In the genomic region with DNA sequence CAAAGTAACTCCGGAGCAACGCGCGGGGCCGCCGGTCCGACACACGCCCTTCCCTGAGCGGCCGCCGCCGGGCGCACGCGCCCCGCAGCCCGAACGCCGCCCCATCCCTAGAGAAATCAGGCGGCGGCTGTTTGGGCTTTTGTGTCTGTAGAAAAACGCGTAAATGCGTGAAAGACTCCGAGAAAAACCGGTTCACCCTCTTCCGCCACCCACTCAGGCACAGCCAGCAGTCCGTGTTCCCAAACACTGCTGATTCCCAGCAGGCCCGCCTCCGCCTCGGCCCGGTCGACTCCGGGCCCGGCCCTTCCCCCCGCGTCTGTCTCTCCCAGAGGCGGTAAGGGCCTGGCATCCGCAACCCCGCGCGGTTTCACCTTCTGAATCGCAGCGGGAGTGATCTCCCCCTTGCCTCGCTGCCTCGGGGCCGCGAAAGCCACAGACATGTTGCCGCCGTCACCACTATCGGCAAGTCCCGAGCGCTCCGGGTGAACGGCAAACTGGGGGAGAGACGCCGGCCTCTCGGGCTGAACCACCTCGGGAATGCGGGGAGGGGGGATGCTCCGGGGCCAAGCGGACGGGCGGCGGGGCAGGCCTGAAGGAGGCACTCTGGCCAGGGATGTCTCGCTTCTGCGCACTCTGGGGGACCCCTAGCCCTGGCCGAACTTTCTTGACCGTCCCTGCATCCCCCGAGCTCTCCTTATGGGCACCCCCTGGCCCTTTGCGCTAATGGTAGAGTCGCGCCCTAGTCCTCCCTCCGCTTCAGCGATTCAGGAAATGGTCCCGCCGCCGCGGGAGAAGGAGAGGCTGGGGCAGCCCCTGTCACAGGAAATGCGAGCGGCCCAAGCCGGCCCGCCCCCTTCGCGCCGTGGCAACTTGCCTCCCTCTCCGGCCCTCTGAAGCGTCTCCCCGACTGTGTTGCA, we compare ENCODE assay signal across 8 cellular contexts. TPM values are rescaled to one million over a fixed set of nuclear protein-coding genes. Genes with fewer than 3 reads are reported as not detected.
DNase-seq lines count a peak whose midpoint lies in the region; ATAC-seq and TF ChIP-seq lines count a peak whose summit lies in the region.

A gene with protein sequence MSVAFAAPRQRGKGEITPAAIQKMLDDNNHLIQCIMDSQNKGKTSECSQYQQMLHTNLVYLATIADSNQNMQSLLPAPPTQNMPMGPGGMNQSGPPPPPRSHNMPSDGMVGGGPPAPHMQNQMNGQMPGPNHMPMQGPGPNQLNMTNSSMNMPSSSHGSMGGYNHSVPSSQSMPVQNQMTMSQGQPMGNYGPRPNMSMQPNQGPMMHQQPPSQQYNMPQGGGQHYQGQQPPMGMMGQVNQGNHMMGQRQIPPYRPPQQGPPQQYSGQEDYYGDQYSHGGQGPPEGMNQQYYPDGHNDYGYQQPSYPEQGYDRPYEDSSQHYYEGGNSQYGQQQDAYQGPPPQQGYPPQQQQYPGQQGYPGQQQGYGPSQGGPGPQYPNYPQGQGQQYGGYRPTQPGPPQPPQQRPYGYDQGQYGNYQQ (minus strand): TSS at position 484 of the 917 bp plus-strand sequence. CDS start 44 bp downstream, at position 440.

- H3K36me3 ChIP-seq in thymus (ENCODE audit: control insufficient read depth, insufficient read depth), result peaks cover 3% of the 10 kb centered on the region

- no peaks in the 10 kb centered on the region for H3K9me3 ChIP-seq in thymus (ENCODE audit: control insufficient read depth)

- H3K4me1 Mint-ChIP-seq in activated naive CD8-positive, alpha-beta T cell treated with anti-CD3 and anti-CD28 coated beads for 36 hours, result peaks cover 21% of the 10 kb centered on the region
- H3K4me1 Mint-ChIP-seq in glutamatergic neuron (ENCODE audit: low read depth, unreplicated experiment), result peaks cover 10% of the 10 kb centered on the region
- peaks cover 28% of the 10 kb centered on the region for H3K4me1 Mint-ChIP-seq in osteocyte (ENCODE audit: unreplicated experiment)

- DNase-seq in NCI-H1092 (lab: John Stamatoyannopoulos, UW) (peak; percentile 89), SKM-1 treated with dmso at 0.1 percent for 144 hours (lab: John Stamatoyannopoulos, UW; ENCODE audit: unreplicated experiment) (peak; percentile 92), glutamatergic neuron (peak; percentile 91), osteocyte (ENCODE audit: extremely low spot score, unreplicated experiment) (peak; percentile 97)
- DNase-seq in activated naive CD8-positive, alpha-beta T cell treated with anti-CD3 and anti-CD28 coated beads for 36 hours, result peak; percentile 91

- no peaks in the 10 kb centered on the region for H3K27me3 Mint-ChIP-seq in activated naive CD8-positive, alpha-beta T cell treated with anti-CD3 and anti-CD28 coated beads for 36 hours
- H3K27me3 Mint-ChIP-seq in glutamatergic neuron (ENCODE audit: unreplicated experiment) (peaks cover 4% of the 10 kb centered on the region), osteocyte (ENCODE audit: unreplicated experiment) (no peaks in the 10 kb centered on the region)

- TF ChIP-seq CTCF in glutamatergic neuron (IDR thresholded peaks at IDR 0.05; ENCODE audit: partially characterized antibody, unreplicated experiment), result no peak
- TF ChIP-seq CTCF in osteocyte (IDR thresholded peaks at IDR 0.05), result peak; percentile 10

- WGBS in thymus, result under 1% methylated on average over 88 of the region's 89 CpGs

- H3K4me3 ChIP-seq in GM08714 (ENCODE audit: low read length) (peak within 1 kb of the TSS; percentile 81), thymus (ENCODE audit: low read length) (peak within 1 kb of the TSS; percentile 98)

- no peaks in the 10 kb centered on the region for H3K27me3 ChIP-seq in thymus (ENCODE audit: control insufficient read depth, insufficient read depth)

- peak; percentile 76 for ATAC-seq in HG02588 (IDR thresholded peaks at IDR 0.05; ENCODE audit: unreplicated experiment)

- H3K27ac Mint-ChIP-seq in activated naive CD8-positive, alpha-beta T cell treated with anti-CD3 and anti-CD28 coated beads for 36 hours, result peak within 1 kb of the TSS; percentile 96
- peak within 1 kb of the TSS; percentile 82 for H3K27ac Mint-ChIP-seq in glutamatergic neuron (ENCODE audit: unreplicated experiment)
- peak within 1 kb of the TSS; percentile 95 for H3K27ac Mint-ChIP-seq in osteocyte (ENCODE audit: unreplicated experiment)

- H3K27ac ChIP-seq in thymus (ENCODE audit: low read depth), result peak within 1 kb of the TSS; percentile 97

- peak within 1 kb of the TSS; percentile 90 for H3K4me3 Mint-ChIP-seq in activated naive CD8-positive, alpha-beta T cell treated with anti-CD3 and anti-CD28 coated beads for 36 hours
- H3K4me3 Mint-ChIP-seq in glutamatergic neuron (ENCODE audit: unreplicated experiment) (peak within 1 kb of the TSS; percentile 99), osteocyte (ENCODE audit: unreplicated experiment) (peak within 1 kb of the TSS; percentile 94)

- no peaks in the 10 kb centered on the region for H3K9me3 Mint-ChIP-seq in activated naive CD8-positive, alpha-beta T cell treated with anti-CD3 and anti-CD28 coated beads for 36 hours
- peaks cover 4% of the 10 kb centered on the region for H3K9me3 Mint-ChIP-seq in glutamatergic neuron (ENCODE audit: unreplicated experiment)
- H3K9me3 Mint-ChIP-seq in osteocyte (ENCODE audit: unreplicated experiment), result no peaks in the 10 kb centered on the region

- peaks cover 3% of the 10 kb centered on the region for H3K4me1 ChIP-seq in thymus (ENCODE audit: control insufficient read depth, insufficient read depth, low read length)

- H3K36me3 Mint-ChIP-seq in activated naive CD8-positive, alpha-beta T cell treated with anti-CD3 and anti-CD28 coated beads for 36 hours, result peaks cover 4% of the 10 kb centered on the region
- H3K36me3 Mint-ChIP-seq in glutamatergic neuron (ENCODE audit: unreplicated experiment) (no peaks in the 10 kb centered on the region), osteocyte (ENCODE audit: unreplicated experiment) (peaks cover 8% of the 10 kb centered on the region)

RNA-seq across cellular contexts. Expression of the gene that starts here (rescaled TPM):
- total RNA-seq in activated naive CD8-positive, alpha-beta T cell treated with anti-CD3 and anti-CD28 coated beads for 36 hours, result 10 to 100 TPM; 51.8 to 53.3 TPM
- total RNA-seq in glutamatergic neuron (ENCODE audit: unreplicated experiment) (88.9 TPM), osteocyte (88.2 and 98.7 TPM in 2 replicates)
- polyA plus RNA-seq in thymus, result 49.3 TPM

Comparison
In these comparisons a context has a peak if more than half of its experiments do, and no peak if none do; other contexts are left out.
1. Peak in every context shown above with its lines: DNase-seq, ATAC-seq, H3K4me3 ChIP-seq and H3K27ac ChIP-seq.